20 cellular contexts compared by ENCODE assay signal in genomic region chr5:66012271-66012670, GRCh38.
DNase-seq lines count a peak whose midpoint lies in the region; ATAC-seq, FAIRE-seq and TF ChIP-seq lines count a peak whose summit lies in the region.
"Had no signal": no experiment of that assay in that cellular context is flagged by ENCODE, and none has a peak within 500 bp of the region (broad histone marks: within the 10 kb centered on the region; RNA-seq: fewer than 3 reads in every experiment).

No MANE protein-coding gene starts in this region.

- POLR2A ChIA-PET in H1 (lab: Charles Lee; ENCODE audit: partially characterized antibody), result no interaction called here
- POLR2A ChIA-PET in Caco-2 (lab: Charles Lee), result no interaction called here

- H3K27me3 ChIP-seq in H1 (replicated peaks in 1 of 4; ENCODE audit: control insufficient read depth in 3 of 4, extremely low read depth in 1 of 4, insufficient read depth in 3 of 4, low read length in 3 of 4), result no peaks in the 10 kb centered on the region
- no peaks in the 10 kb centered on the region for H3K27me3 ChIP-seq in Caco-2 (replicated peaks; ENCODE audit: control insufficient read depth, insufficient read depth, low read length)
- H3K27me3 ChIP-seq: right lobe of liver, SJCRH30, tibial artery had no signal

- no peak for TF ChIP-seq RAD21 in H1 (IDR thresholded peaks at IDR 0.05 in 1 of 2, conservative IDR thresholded peaks at IDR 0.05 in 1 of 2; ENCODE audit: low read depth in 2 of 2, low read length in 2 of 2)

- H3K4ac ChIP-seq in H1 (replicated peaks; ENCODE audit: insufficient read length, low read depth, low read length), result no peak overlapping the region

- peak; percentile 40 for FAIRE-seq in GM12892 (lab: Jason Lieb, UNC)
- peak; percentile 19 for FAIRE-seq in H1 (lab: Jason Lieb, UNC)

- no peak overlapping the region for H2BK5ac ChIP-seq in H1 (ENCODE audit: low read depth, low read length)

- BruUV-seq in Caco-2 (replicated peaks; lab: Mats Ljungman, UMichigan), result no TSS peak

- no peaks in the 10 kb centered on the region for H3K27me3 Mint-ChIP-seq in Caco-2 (ENCODE audit: insufficient read depth, unreplicated experiment)
- H3K27me3 Mint-ChIP-seq: brain had no signal

- H3K36me3 ChIP-seq in H1 (ENCODE audit: control insufficient read depth in 2 of 4, insufficient read depth in 4 of 4, low read length in 3 of 4) (peaks cover 0 to 14% (median 2%) of the 10 kb centered on the region in 4 experiments; a peak in 2 of 8 replicates), Caco-2 (ENCODE audit: control insufficient read depth, insufficient read depth, low read length) (no peaks in the 10 kb centered on the region; the same call in 1 of the 2 replicates)

- H2BK12ac ChIP-seq in H1 (ENCODE audit: low read depth, low read length), result no peak overlapping the region

- no peaks in the 10 kb centered on the region for H3K79me1 ChIP-seq in H1 (ENCODE audit: low read depth, low read length)

- H3K4me3 ChIP-seq in H1 (ENCODE audit: extremely low read depth in 1 of 4, insufficient read depth in 2 of 4, low read depth in 3 of 4, low read length in 4 of 4) (no peak overlapping the region), Caco-2 (ENCODE audit: low read depth, low read length) (no peak overlapping the region)
- H3K4me3 ChIP-seq: right lobe of liver, SJCRH30, tibial artery had no signal

- H3K9ac ChIP-seq in H1 (replicated peaks in 1 of 4; ENCODE audit: extremely low read depth in 1 of 4, low read depth in 3 of 4, low read length in 3 of 4), result no peak overlapping the region

- H3K27ac ChIP-seq in H1 (ENCODE audit: low read depth, low read length), result no peak overlapping the region
- H3K27ac ChIP-seq: right lobe of liver, SJCRH30, tibial artery had no signal

- H3K9me3 ChIP-seq in H1 (ENCODE audit: insufficient read depth in 2 of 2, low read depth in 1 of 2, low read length in 1 of 2), result no peaks in the 10 kb centered on the region
- H3K9me3 ChIP-seq in Caco-2, result no peaks in the 10 kb centered on the region
- H3K9me3 ChIP-seq: right lobe of liver, SJCRH30, tibial artery had no signal

- no peaks in the 10 kb centered on the region for H3K9me3 Mint-ChIP-seq in Caco-2 (ENCODE audit: unreplicated experiment)

- no peak for TF ChIP-seq POLR2A in GM12892 (IDR thresholded peaks at IDR 0.05; ENCODE audit: low read depth, low read length)
- no peak for TF ChIP-seq POLR2A in H1 (IDR thresholded peaks at IDR 0.05; ENCODE audit: control extremely low read depth in 1 of 2, low read depth in 2 of 2, low read length in 2 of 2)

- H2AK5ac ChIP-seq in H1 (ENCODE audit: low read depth, low read length), result no peak overlapping the region

- H4K5ac ChIP-seq in H1 (ENCODE audit: insufficient read length, low read depth, low read length), result no peak overlapping the region

- H4K91ac ChIP-seq in H1 (replicated peaks; ENCODE audit: insufficient read length, low read length), result no peak overlapping the region

- intact Hi-C loops in Caco-2 (cut with micrococcal nuclease; ENCODE audit: unreplicated experiment), result no loop called here

- ATAC-seq in GM19397 (IDR thresholded peaks at IDR 0.05; ENCODE audit: unreplicated experiment), result peak; percentile 60
- ATAC-seq in HG03066 (IDR thresholded peaks at IDR 0.05; ENCODE audit: low read depth, unreplicated experiment), result peak; percentile 53
- no peak for ATAC-seq in omental fat pad (ENCODE audit: low FRiP score)
- ATAC-seq: left ventricle myocardium superior, right lobe of liver had no signal

- TF ChIP-seq CTCF in H1 (IDR thresholded peaks at IDR 0.05; ENCODE audit: control extremely low read depth in 1 of 3, insufficient read depth in 1 of 3, low read depth in 1 of 3, low read length in 3 of 3) (no peak), omental fat pad (IDR thresholded peaks at IDR 0.05) (no peak), Caco-2 (IDR thresholded peaks at IDR 0.05; ENCODE audit: insufficient read depth in 1 of 2, low read depth in 1 of 2, low read length in 1 of 2, severe bottlenecking in 1 of 2, unreplicated experiment in 1 of 2) (no peak)

- CTCF ChIA-PET in H1 (lab: Charles Lee; ENCODE audit: partially characterized antibody) (no interaction called here), Caco-2 (lab: Charles Lee) (no interaction called here)

- no peak overlapping the region for H3K4me2 ChIP-seq in H1 (ENCODE audit: insufficient read depth in 1 of 2, low read depth in 2 of 2, low read length in 2 of 2)

- no peaks in the 10 kb centered on the region for H3K4me1 ChIP-seq in H1 (replicated peaks in 1 of 4; ENCODE audit: control insufficient read depth in 3 of 4, insufficient read depth in 4 of 4, low read length in 3 of 4)
- no peaks in the 10 kb centered on the region; the same call in 1 of the 2 replicates for H3K4me1 ChIP-seq in Caco-2
- H3K4me1 ChIP-seq: right lobe of liver, SJCRH30 had no signal

- peaks cover 9% of the 10 kb centered on the region for H3K4me1 Mint-ChIP-seq in Caco-2 (ENCODE audit: low read depth, unreplicated experiment)

- H3K18ac ChIP-seq in H1 (ENCODE audit: extremely low read depth, low read length), result no peak overlapping the region

- no peak overlapping the region for H3K4me3 Mint-ChIP-seq in Caco-2 (ENCODE audit: unreplicated experiment)
- H3K4me3 Mint-ChIP-seq: brain, nephron had no signal

- no peak overlapping the region for H2BK20ac ChIP-seq in H1 (ENCODE audit: low read length)

- H3K23me2 ChIP-seq in H1 (ENCODE audit: low read depth, low read length), result no peaks in the 10 kb centered on the region

- no peak overlapping the region for H2AFZ ChIP-seq in H1 (ENCODE audit: low read length)

- DNase-seq in GM12892 (ENCODE audit: insufficient read length) (no peak), H1 (ENCODE audit: low read depth in 1 of 2, low spot score in 2 of 2) (no peak), NCI-H2227 (lab: John Stamatoyannopoulos, UW; ENCODE audit: unreplicated experiment) (no peak), omental fat pad (ENCODE audit: low spot score) (no peak), Caco-2 (no peak), hypothalamus (lab: John Stamatoyannopoulos, UW) (no peak)
- DNase-seq: activated naive CD4-positive, alpha-beta T cell treated with Interleukin-2 at 50 U/mL for 16 hours; AML-193; DMS79 treated with DMSO at 0.1 percent for 48 hours; left ventricle myocardium superior; MV-4-11; NCI-H2227 treated with DMSO at 0.1 percent for 48 hours; right lobe of liver; SJCRH30; stimulated activated CD8-positive, alpha-beta memory T cell treated with anti-CD3 and anti-CD28 coated beads, Interleukin-4, amount 100 ng/mL, for 48 hours; tibial artery had no signal

- H3K36me3 Mint-ChIP-seq in Caco-2 (ENCODE audit: insufficient read depth, unreplicated experiment), result peaks cover 23% of the 10 kb centered on the region

- no peak overlapping the region for H3K27ac Mint-ChIP-seq in Caco-2 (ENCODE audit: unreplicated experiment)
- H3K27ac Mint-ChIP-seq: brain, nephron had no signal

- no peak overlapping the region for H3K23ac ChIP-seq in H1 (ENCODE audit: insufficient read length)

- H2BK120ac ChIP-seq in H1 (replicated peaks; ENCODE audit: low read depth, low read length), result no peak overlapping the region

- no peak overlapping the region for H3K14ac ChIP-seq in H1 (ENCODE audit: insufficient read length)

- H4K8ac ChIP-seq in H1 (ENCODE audit: extremely low read depth, insufficient read depth, low read length), result no peak overlapping the region

- TF ChIP-seq EP300 in H1 (IDR thresholded peaks at IDR 0.05; ENCODE audit: borderline replicate concordance in 1 of 2, low read depth in 2 of 2, low read length in 2 of 2), result no peak

- peaks cover 0 to 7% of the 10 kb centered on the region in 2 experiments; a peak in 2 of 4 replicates for H3K79me2 ChIP-seq in H1 (ENCODE audit: control insufficient read depth in 1 of 2, insufficient read depth in 2 of 2, low read length in 2 of 2)

- H4K20me1 ChIP-seq in H1 (replicated peaks in 1 of 2; ENCODE audit: control insufficient read depth in 1 of 2, insufficient read depth in 2 of 2, low read length in 2 of 2), result peaks cover 0 to 4% of the 10 kb centered on the region in 2 experiments

- H3K56ac ChIP-seq in H1 (replicated peaks; ENCODE audit: insufficient read length, low read depth, low read length), result no peak overlapping the region

- no peak overlapping the region for H2BK15ac ChIP-seq in H1 (ENCODE audit: low read length)

TF ChIP-seq in H1, 55 proteins besides CTCF, POLR2A, EP300 and RAD21 (continues in another document):
- TF ChIP-seq, protein P1, sequence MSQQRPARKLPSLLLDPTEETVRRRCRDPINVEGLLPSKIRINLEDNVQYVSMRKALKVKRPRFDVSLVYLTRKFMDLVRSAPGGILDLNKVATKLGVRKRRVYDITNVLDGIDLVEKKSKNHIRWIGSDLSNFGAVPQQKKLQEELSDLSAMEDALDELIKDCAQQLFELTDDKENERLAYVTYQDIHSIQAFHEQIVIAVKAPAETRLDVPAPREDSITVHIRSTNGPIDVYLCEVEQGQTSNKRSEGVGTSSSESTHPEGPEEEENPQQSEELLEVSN (IDR thresholded peaks at IDR 0.05), result no peak
- TF ChIP-seq YY1 (IDR thresholded peaks at IDR 0.05; ENCODE audit: low read depth, low read length), result no peak
- TF ChIP-seq CEBPB (IDR thresholded peaks at IDR 0.05; ENCODE audit: low read depth, low read length), result no peak
- no peak for TF ChIP-seq HDAC6 (IDR thresholded peaks at IDR 0.05; ENCODE audit: low read depth, low read length)
- TF ChIP-seq KDM5A (IDR thresholded peaks at IDR 0.05; ENCODE audit: low read length), result no peak
- no peak for TF ChIP-seq SRF (IDR thresholded peaks at IDR 0.05; ENCODE audit: low read depth, low read length)
- no peak for TF ChIP-seq SUZ12 (IDR thresholded peaks at IDR 0.05; ENCODE audit: low read length)
- no peak for TF ChIP-seq KDM4A (IDR thresholded peaks at IDR 0.05; ENCODE audit: low read depth, low read length, severe bottlenecking)
- TF ChIP-seq HDAC2 (IDR thresholded peaks at IDR 0.05; ENCODE audit: borderline replicate concordance in 1 of 2, low read depth in 2 of 2, low read length in 2 of 2), result no peak
- no peak for TF ChIP-seq KDM1A (IDR thresholded peaks at IDR 0.05; ENCODE audit: borderline replicate concordance, low read length)
- TF ChIP-seq MAFK (IDR thresholded peaks at IDR 0.05; ENCODE audit: low read depth, low read length), result no peak
- TF ChIP-seq, protein P2, sequence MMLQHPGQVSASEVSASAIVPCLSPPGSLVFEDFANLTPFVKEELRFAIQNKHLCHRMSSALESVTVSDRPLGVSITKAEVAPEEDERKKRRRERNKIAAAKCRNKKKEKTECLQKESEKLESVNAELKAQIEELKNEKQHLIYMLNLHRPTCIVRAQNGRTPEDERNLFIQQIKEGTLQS (IDR thresholded peaks at IDR 0.05; ENCODE audit: insufficient read depth, low read depth, low read length), result no peak
- TF ChIP-seq RNF2 (IDR thresholded peaks at IDR 0.05; ENCODE audit: borderline replicate concordance, low read depth, low read length, missing control alignments, poor library complexity, severe bottlenecking), result no peak
- no peak for TF ChIP-seq MAX (IDR thresholded peaks at IDR 0.05)
- TF ChIP-seq CHD1 (IDR thresholded peaks at IDR 0.05; ENCODE audit: low read depth, low read length), result no peak
- TF ChIP-seq RFX5 (IDR thresholded peaks at IDR 0.05; ENCODE audit: borderline replicate concordance, low read depth, low read length), result no peak
